Comparison of ENCODE assay signal across 8 cellular contexts in genomic region chr2:222655748-222656543, GRCh38. TPM values are rescaled to one million over a fixed set of nuclear protein-coding genes. Genes with fewer than 3 reads are reported as not detected.
DNase-seq lines count a peak whose midpoint lies in the region; ATAC-seq and TF ChIP-seq lines count a peak whose summit lies in the region.

TSS of gene FARSB (minus strand) at chr2:222656092. CDS start at chr2:222656073, 19 bp downstream.

- TF ChIP-seq EP300 in SK-N-SH (IDR thresholded peaks at IDR 0.05; ENCODE audit: borderline replicate concordance in 1 of 2, low read depth in 1 of 2, low read length in 1 of 2), result no peak

- H3F3A ChIP-seq in SK-N-SH (replicated peaks; ENCODE audit: insufficient read depth), result no peaks in the 10 kb centered on the region

- no peaks in the 10 kb centered on the region for H3K36me3 ChIP-seq in SK-N-SH (replicated peaks in 1 of 2; ENCODE audit: control insufficient read depth in 1 of 2, insufficient read depth in 2 of 2, low read length in 1 of 2)

- no peaks in the 10 kb centered on the region for H3K27me3 ChIP-seq in SK-N-SH (ENCODE audit: insufficient read depth)

- H3K9me2 ChIP-seq in SK-N-SH, result no peaks in the 10 kb centered on the region

- H3K79me2 ChIP-seq in SK-N-SH (ENCODE audit: insufficient read depth), result peaks cover 49% of the 10 kb centered on the region

- WGBS in SK-N-SH (ENCODE audit: low lambda C conversion rate), result under 1% methylated on average over 24 of the region's 50 CpGs

- peak within 1 kb of the TSS; percentile 91 for H3K4me2 ChIP-seq in SK-N-SH

- peak within 1 kb of the TSS; percentile 99 for H2AFZ ChIP-seq in SK-N-SH (ENCODE audit: low read depth)

- TF ChIP-seq RAD21 in SK-N-SH (IDR thresholded peaks at IDR 0.05; ENCODE audit: low read length), result no peak

- POLR2A ChIA-PET in SK-N-SH (lab: Yijun Ruan, JAX), result no interaction called here

- ATAC-seq in HG02571 (IDR thresholded peaks at IDR 0.05; ENCODE audit: unreplicated experiment), result peak; percentile 86

- peaks cover 9 to 14% of the 10 kb centered on the region in 2 experiments; a peak in 2 of 4 replicates for H3K4me1 ChIP-seq in SK-N-SH (ENCODE audit: control insufficient read depth in 1 of 2, insufficient read depth in 2 of 2, low read depth in 1 of 2, low read length in 1 of 2)

- peak within 1 kb of the TSS; percentile 97 for H3K9ac ChIP-seq in SK-N-SH

- H4K20me1 ChIP-seq in SK-N-SH (ENCODE audit: insufficient read depth), result no peaks in the 10 kb centered on the region

- CTCF ChIA-PET in SK-N-SH (lab: Yijun Ruan, JAX), result no interaction called here

- TF ChIP-seq CTCF in SK-N-SH (IDR thresholded peaks at IDR 0.05), result no peak

- DNase-seq in GM04504 (ENCODE audit: low read depth) (peak; percentile 89), NCI-H1048 (lab: John Stamatoyannopoulos, UW) (peak; percentile 84), SK-N-SH (peak; percentile 94), globus pallidus (ENCODE audit: low spot score) (peak; percentile 95), occipital lobe (lab: John Stamatoyannopoulos, UW) (peak; percentile 85)
- DNase-seq in activated naive CD4-positive, alpha-beta T cell treated with anti-CD3 and anti-CD28 coated beads, Interleukin-2, amount 50 U/mL, for 16 hours, result peak; percentile 93

- H3K27ac ChIP-seq in SK-N-SH (ENCODE audit: low read depth in 2 of 2, low read length in 1 of 2), result peak within 1 kb of the TSS; percentile 95 to 98
- peak within 1 kb of the TSS; percentile 93 for H3K27ac ChIP-seq in temporal lobe (ENCODE audit: low read depth, low read length)

- peak within 1 kb of the TSS; percentile 89 to 96 for H3K4me3 ChIP-seq in SK-N-SH (ENCODE audit: low read depth in 2 of 2, low read length in 1 of 2)

- no peaks in the 10 kb centered on the region for H3K9me3 ChIP-seq in SK-N-SH

TF ChIP-seq in SK-N-SH, 30 proteins besides CTCF, POLR2A, EP300 and RAD21 (continues in another document):
- TF ChIP-seq MEF2A (IDR thresholded peaks at IDR 0.05; ENCODE audit: borderline replicate concordance, low read depth), result no peak
- peak; percentile 94 for TF ChIP-seq SIN3A (IDR thresholded peaks at IDR 0.05; ENCODE audit: borderline replicate concordance, low read depth, low read length)
- TF ChIP-seq ZBTB33 (IDR thresholded peaks at IDR 0.05; ENCODE audit: borderline replicate concordance, low read depth), result no peak
- TF ChIP-seq CHD2 (IDR thresholded peaks at IDR 0.05; ENCODE audit: low read length, partially characterized antibody), result peak; percentile 41
- TF ChIP-seq FOXM1 (IDR thresholded peaks at IDR 0.05; ENCODE audit: low read depth), result no peak
- no peak for TF ChIP-seq RCOR1 (IDR thresholded peaks at IDR 0.05; ENCODE audit: low read length)
- TF ChIP-seq RXRA (IDR thresholded peaks at IDR 0.05; ENCODE audit: borderline replicate concordance, low read depth), result no peak
- no peak for TF ChIP-seq TCF12 (IDR thresholded peaks at IDR 0.05)
- TF ChIP-seq FOSL2 (IDR thresholded peaks at IDR 0.05; ENCODE audit: borderline replicate concordance, low read depth), result no peak
- TF ChIP-seq PBX3 (IDR thresholded peaks at IDR 0.05), result no peak
- no peak for TF ChIP-seq NFIC (IDR thresholded peaks at IDR 0.05; ENCODE audit: borderline replicate concordance)
- no peak for TF ChIP-seq EZH2phosphoT487 (IDR thresholded peaks at IDR 0.05; ENCODE audit: borderline replicate concordance, low read depth)
- no peak for TF ChIP-seq FOXJ3 (CRISPR knock-in tag; IDR thresholded peaks at IDR 0.05)
- peak; percentile 50 for TF ChIP-seq POLR2AphosphoS5 (IDR thresholded peaks at IDR 0.05; ENCODE audit: low read depth, low read length)
- no peak for TF ChIP-seq IRF3 (IDR thresholded peaks at IDR 0.05; ENCODE audit: low read depth, low read length)
- TF ChIP-seq GATA2 (CRISPR knock-in tag; IDR thresholded peaks at IDR 0.05), result no peak
- TF ChIP-seq RFX5 (IDR thresholded peaks at IDR 0.05; ENCODE audit: low read length), result no peak
- peak; percentile 57; the same call in 1 of the 2 replicates for TF ChIP-seq TAF1 (IDR thresholded peaks at IDR 0.05; ENCODE audit: borderline replicate concordance, low read depth, low read length)
- TF ChIP-seq MXI1 (IDR thresholded peaks at IDR 0.05; ENCODE audit: low read depth, low read length), result peak; percentile 100
- peak; percentile 96 for TF ChIP-seq NRF1 (IDR thresholded peaks at IDR 0.05; ENCODE audit: low read depth, low read length)
- peak; percentile 98 for TF ChIP-seq MAX (IDR thresholded peaks at IDR 0.05; ENCODE audit: low read depth)
- TF ChIP-seq GABPA (IDR thresholded peaks at IDR 0.05; ENCODE audit: low read depth), result no peak
- TF ChIP-seq USF1 (IDR thresholded peaks at IDR 0.05; ENCODE audit: borderline replicate concordance, low read depth), result peak; percentile 20; the same call in 1 of the 2 replicates
- no peak for TF ChIP-seq ELF1 (IDR thresholded peaks at IDR 0.05)
- TF ChIP-seq REST (IDR thresholded peaks at IDR 0.05; ENCODE audit: low read depth, low read length), result 0 out of 2 replicates have a peak, but pooled peaks have one; percentile 9

RNA-seq across cellular contexts. Expression of gene FARSB, which starts in this region (rescaled TPM):
- polyA plus RNA-seq in SK-N-SH (2012; rRNA removed), result 15.4 and 19.1 TPM in 2 replicates
- polyA plus RNA-seq in SK-N-SH (2012; cell fraction: cytosol; rRNA removed), result 20.9 and 22.4 TPM in 2 replicates
- 8.6 and 14.9 TPM in 2 replicates for polyA plus RNA-seq in SK-N-SH (2012; cell fraction: nucleus; rRNA removed)
- total RNA-seq in occipital lobe, result 33.8 TPM
- total RNA-seq in temporal lobe, result 25.1 TPM

Comparison
In these comparisons a context has a peak if more than half of its experiments do, and no peak if none do; other contexts are left out.
1. Peak in every context shown above with its lines: DNase-seq, ATAC-seq, H3K4me3 ChIP-seq and H3K27ac ChIP-seq.